Comparison of ENCODE assay signal across 28 cellular contexts in the genomic region with DNA sequence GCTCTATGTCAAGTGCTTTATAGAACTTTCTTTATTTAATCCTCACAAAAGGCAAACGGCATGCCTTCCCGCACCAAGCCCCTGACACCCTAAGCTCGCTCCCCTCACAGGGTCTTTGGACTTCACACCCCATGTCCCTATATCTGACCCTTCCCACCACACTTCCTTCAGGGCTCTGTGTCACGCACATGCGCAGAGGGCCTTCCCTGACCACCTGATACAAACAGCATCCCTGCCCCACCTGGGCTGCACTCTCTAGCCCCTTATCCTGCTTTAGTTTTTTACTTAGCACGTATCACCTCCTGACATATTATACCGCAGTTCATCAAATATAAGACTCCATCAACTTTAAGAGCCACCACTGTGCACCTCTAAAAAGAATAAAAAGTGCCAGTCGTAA.
"Had no signal": no experiment of that assay in that cellular context is flagged by ENCODE, and none has a peak within 500 bp of the region (broad histone marks: within the 10 kb centered on the region; RNA-seq: fewer than 3 reads in every experiment).

No MANE protein-coding gene starts in this region.

- ATAC-seq: stimulated activated effector memory CD8-positive, alpha-beta T cell treated with anti-CD3 and anti-CD28 coated beads, Interleukin-12 subunit alpha, Interleukin-12 subunit beta, amount 100 ng/mL, for 72 hours; stimulated activated memory B cell treated with anti-CD40 and anti-IgM and Interleukin-4, amounts not matched to agents 10 μg/mL and 1 μg/mL and 100 μg/mL, for 72 hours; stimulated activated naive CD8-positive, alpha-beta T cell treated with anti-CD3 and anti-CD28 coated beads, Interleukin-15, amount 100 ng/mL, for 72 hours; stimulated activated naive CD8-positive, alpha-beta T cell treated with anti-CD3 and anti-CD28 coated beads, Interleukin-15, Interleukin-2, amounts not matched to agents 100 U/mL and 50 U/mL, for 24 hours; upper lobe of right lung had no signal

- H3K36me3 ChIP-seq: thoracic aorta, thyroid gland, transverse colon, upper lobe of left lung, upper lobe of right lung, uterus, vagina had no signal

- FAIRE-seq: urothelium cell line had no signal

- H3K27me3 ChIP-seq: stomach, suprapubic skin, testis, thyroid gland, tibial artery, tibial nerve, transverse colon, upper lobe of left lung, upper lobe of right lung, uterus, vagina had no signal

- H3K27me3 Mint-ChIP-seq: stimulated activated memory B cell treated with anti-CD40 and anti-IgM and Interleukin-4, amounts not matched to agents 10 μg/mL and 1 μg/mL and 100 μg/mL, for 72 hours; stimulated activated naive CD8-positive, alpha-beta T cell treated with anti-CD3 and anti-CD28 coated beads, Interleukin-15, amount 100 ng/mL, for 72 hours; type B pancreatic cell had no signal

- H3K27ac Mint-ChIP-seq: stimulated activated effector memory CD8-positive, alpha-beta T cell treated with anti-CD3 and anti-CD28 coated beads, Interleukin-12 subunit alpha, Interleukin-12 subunit beta, amount 100 ng/mL, for 72 hours; stimulated activated memory B cell treated with anti-CD40 and anti-IgM and Interleukin-4, amounts not matched to agents 10 μg/mL and 1 μg/mL and 100 μg/mL, for 72 hours; stimulated activated naive CD8-positive, alpha-beta T cell treated with anti-CD3 and anti-CD28 coated beads, Interleukin-15, amount 100 ng/mL, for 72 hours; stimulated activated naive CD8-positive, alpha-beta T cell treated with anti-CD3 and anti-CD28 coated beads, Interleukin-15, Interleukin-2, amounts not matched to agents 100 ng/mL and 50 ng/mL, for 24 hours; type B pancreatic cell had no signal

- H3K4me1 Mint-ChIP-seq: stimulated activated effector memory CD8-positive, alpha-beta T cell treated with anti-CD3 and anti-CD28 coated beads, Interleukin-12 subunit alpha, Interleukin-12 subunit beta, amount 100 ng/mL, for 72 hours; stimulated activated memory B cell treated with anti-CD40 and anti-IgM and Interleukin-4, amounts not matched to agents 10 μg/mL and 1 μg/mL and 100 μg/mL, for 72 hours; stimulated activated naive CD8-positive, alpha-beta T cell treated with anti-CD3 and anti-CD28 coated beads, Interleukin-15, amount 100 ng/mL, for 72 hours had no signal

- H3K27ac ChIP-seq: stomach, suprapubic skin, testis, thoracic aorta, thyroid gland, tibial artery, tibial nerve, transverse colon, upper lobe of left lung, upper lobe of right lung, uterus, vagina had no signal

- H3K9me3 ChIP-seq: stomach, suprapubic skin, testis, thoracic aorta, thyroid gland, tibial artery, tibial nerve, transverse colon, upper lobe of left lung, upper lobe of right lung, uterus, vagina had no signal

- H3K4me3 Mint-ChIP-seq: stimulated activated effector memory CD8-positive, alpha-beta T cell treated with anti-CD3 and anti-CD28 coated beads, Interleukin-12 subunit alpha, Interleukin-12 subunit beta, amount 100 ng/mL, for 72 hours; stimulated activated memory B cell treated with anti-CD40 and anti-IgM and Interleukin-4, amounts not matched to agents 10 μg/mL and 1 μg/mL and 100 μg/mL, for 72 hours; stimulated activated naive CD8-positive, alpha-beta T cell treated with anti-CD3 and anti-CD28 coated beads, Interleukin-15, amount 100 ng/mL, for 72 hours; stimulated activated naive CD8-positive, alpha-beta T cell treated with anti-CD3 and anti-CD28 coated beads, Interleukin-15, Interleukin-2, amounts not matched to agents 100 ng/mL and 50 ng/mL, for 24 hours; type B pancreatic cell had no signal

- H3K4me3 ChIP-seq: stomach, suprapubic skin, testis, thoracic aorta, thyroid gland, tibial artery, tibial nerve, transverse colon, upper lobe of left lung, upper lobe of right lung, uterus, vagina had no signal

- H3K4me1 ChIP-seq: suprapubic skin, testis, uterus had no signal

- H3K36me3 Mint-ChIP-seq: stimulated activated effector memory CD8-positive, alpha-beta T cell treated with anti-CD3 and anti-CD28 coated beads, Interleukin-12 subunit alpha, Interleukin-12 subunit beta, amount 100 ng/mL, for 72 hours; stimulated activated memory B cell treated with anti-CD40 and anti-IgM and Interleukin-4, amounts not matched to agents 10 μg/mL and 1 μg/mL and 100 μg/mL, for 72 hours had no signal

- H3K9me3 Mint-ChIP-seq: stimulated activated effector memory CD8-positive, alpha-beta T cell treated with anti-CD3 and anti-CD28 coated beads, Interleukin-12 subunit alpha, Interleukin-12 subunit beta, amount 100 ng/mL, for 72 hours; stimulated activated naive CD8-positive, alpha-beta T cell treated with anti-CD3 and anti-CD28 coated beads, Interleukin-15, amount 100 ng/mL, for 72 hours; stimulated activated naive CD8-positive, alpha-beta T cell treated with anti-CD3 and anti-CD28 coated beads, Interleukin-15, Interleukin-2, amounts not matched to agents 100 ng/mL and 50 ng/mL, for 24 hours had no signal

- DNase-seq: stimulated activated CD4-positive, alpha-beta T cell treated with anti-CD3 and anti-CD28 coated beads, Interleukin-2, amount 100 ng/mL, for 48 hours; stimulated activated CD4-positive, alpha-beta T cell treated with anti-CD3 and anti-CD28 coated beads, Interleukin-4, amount 100 ng/mL, for 1 hour; stimulated activated CD4-positive, alpha-beta T cell treated with anti-CD3 and anti-CD28 coated beads, Interleukin-4, amount 100 ng/mL, for 24 hours; stimulated activated CD4-positive, alpha-beta T cell treated with anti-CD3 and anti-CD28 coated beads, Interleukin-4, amount 100 ng/mL, for 4 hours; stimulated activated CD8-positive, alpha-beta memory T cell treated with anti-CD3 and anti-CD28 coated beads, Interleukin-4, amount 100 ng/mL, for 48 hours; stimulated activated naive CD4-positive, alpha-beta T cell; stimulated activated naive CD4-positive, alpha-beta T cell treated with Interleukin-2 at 50 U/mL for 16 hours; stimulated activated naive CD8-positive, alpha-beta T cell treated with anti-CD3 and anti-CD28 coated beads, Interleukin-15, amount 100 ng/mL, for 72 hours; stimulated activated naive CD8-positive, alpha-beta T cell treated with anti-CD3 and anti-CD28 coated beads, Interleukin-15, Interleukin-2, amounts not matched to agents 100 U/mL and 50 U/mL, for 24 hours; stomach; substantia nigra; testis; thyroid gland; tibial artery; transverse colon; trophoblast cell; upper lobe of left lung; upper lobe of right lung; uterus had no signal
